1 cellular context compared by ENCODE assay signal in genomic region chr14:61498303-61498702, GRCh38.
TF ChIP-seq lines count a peak whose summit lies in the region.

No MANE protein-coding gene starts in this region.

TF ChIP-seq in IMR-90, 13 proteins besides CTCF, POLR2A, EP300 and RAD21 (continued from another document):
- TF ChIP-seq RCOR1 (IDR thresholded peaks at IDR 0.05; ENCODE audit: insufficient replicate concordance, low read length) (no peak), NFE2L2 (IDR thresholded peaks at IDR 0.05; ENCODE audit: low read depth, low read length) (no peak), CEBPB (IDR thresholded peaks at IDR 0.05; ENCODE audit: low read depth, low read length) (no peak), RFX5 (IDR thresholded peaks at IDR 0.05; ENCODE audit: low read depth, low read length) (no peak), CHD1 (IDR thresholded peaks at IDR 0.05; ENCODE audit: low read depth, low read length) (no peak), SMC3 (IDR thresholded peaks at IDR 0.05; ENCODE audit: low read depth, low read length) (no peak)
